ENCODE assay signal across 17 cellular contexts in genomic region chr18:70029163-70029562, GRCh38.
DNase-seq lines count a peak whose midpoint lies in the region; ATAC-seq and FAIRE-seq lines count a peak whose summit lies in the region.
"Had no signal": no experiment of that assay in that cellular context is flagged by ENCODE, and none has a peak within 500 bp of the region (broad histone marks: within the 10 kb centered on the region; RNA-seq: fewer than 3 reads in every experiment).

No MANE protein-coding gene starts in this region.

- intact Hi-C loops in posterior cingulate gyrus (cut with DNase I): no loop called here

- no peak for DNase-seq in GM18507 (ENCODE audit: extremely low spot score, insufficient read length, low read depth)
- no peak for DNase-seq in COLO668 (lab: John Stamatoyannopoulos, UW; ENCODE audit: unreplicated experiment)
- no peak for DNase-seq in posterior cingulate gyrus
- no peak for DNase-seq in NCI-H128 (lab: John Stamatoyannopoulos, UW; ENCODE audit: unreplicated experiment)
- no peak for DNase-seq in NCI-H748 (lab: John Stamatoyannopoulos, UW; ENCODE audit: unreplicated experiment)
- DNase-seq: activated CD8-positive, alpha-beta memory T cell treated with anti-CD3 and anti-CD28 coated beads, Interleukin-2, amount 10 ng/mL, durations not matched to agents 7 days and 5 days; activated gamma-delta T cell treated with Interleukin-2 at 50 U/mL for 16 hours; GOT3; heart left ventricle; NCI-H2029 treated with DMSO at 0.1 percent for 48 hours; NCI-H69; nucleus accumbens; stomach had no signal

- peak; percentile 78 for FAIRE-seq in GM18507 (lab: Jason Lieb, UNC)

- peak; percentile 59 for ATAC-seq in GM19395 (IDR thresholded peaks at IDR 0.05; ENCODE audit: unreplicated experiment)
- ATAC-seq in HG02588 (IDR thresholded peaks at IDR 0.05; ENCODE audit: unreplicated experiment): peak; percentile 65
- ATAC-seq in HG03108 (IDR thresholded peaks at IDR 0.05; ENCODE audit: unreplicated experiment): peak; percentile 57
- ATAC-seq: activated CD8-positive, alpha-beta memory T cell treated with anti-CD3 and anti-CD28 coated beads, Interleukin-2, amount 10 ng/mL, durations not matched to agents 7 days and 5 days; heart left ventricle; WTC11 had no signal
